4 cellular contexts compared by ENCODE assay signal in genomic region chr12:77249892-77250291, GRCh38.
TF ChIP-seq lines count a peak whose summit lies in the region.

No MANE protein-coding gene starts in this region.

TF ChIP-seq in A549, 52 proteins besides CTCF, POLR2A, EP300 and RAD21:
- TF ChIP-seq CEBPB (IDR thresholded peaks at IDR 0.05): peak; percentile 52 to 77; a peak in 3 of 4 replicates
- no peak for TF ChIP-seq REST (IDR thresholded peaks at IDR 0.05)
TF ChIP-seq in A549: peak in this region for 1.

TF ChIP-seq in GM23338, 12 proteins besides CTCF, POLR2A, EP300 and RAD21 (continued from another document):
- no peak for TF ChIP-seq STAT1 (IDR thresholded peaks at IDR 0.05; ENCODE audit: unreplicated experiment)
- TF ChIP-seq ZNF462 (CRISPR knock-in tag; IDR thresholded peaks at IDR 0.05): no peak

TF ChIP-seq in Ishikawa, 13 proteins besides CTCF, POLR2A, EP300 and RAD21:
- TF ChIP-seq MAX (IDR thresholded peaks at IDR 0.05) (no peak), YY1 (IDR thresholded peaks at IDR 0.05; ENCODE audit: low read depth) (no peak), FOXM1 (IDR thresholded peaks at IDR 0.05; ENCODE audit: borderline replicate concordance, low read depth) (no peak), TCF12 (IDR thresholded peaks at IDR 0.05; ENCODE audit: low read depth) (no peak), CREB1 (IDR thresholded peaks at IDR 0.05; ENCODE audit: low read depth) (no peak), CEBPB (IDR thresholded peaks at IDR 0.05) (peak; percentile 51), ZBTB7A (IDR thresholded peaks at IDR 0.05; ENCODE audit: low read depth) (no peak)
TF ChIP-seq in Ishikawa: peak in this region for 1.

TF ChIP-seq in H1, 55 proteins besides CTCF, POLR2A, EP300 and RAD21 (continued from another document):
- TF ChIP-seq CEBPB (IDR thresholded peaks at IDR 0.05; ENCODE audit: low read depth, low read length): peak; percentile 84
